ENCODE assay signal across 34 cellular contexts in the genomic region with DNA sequence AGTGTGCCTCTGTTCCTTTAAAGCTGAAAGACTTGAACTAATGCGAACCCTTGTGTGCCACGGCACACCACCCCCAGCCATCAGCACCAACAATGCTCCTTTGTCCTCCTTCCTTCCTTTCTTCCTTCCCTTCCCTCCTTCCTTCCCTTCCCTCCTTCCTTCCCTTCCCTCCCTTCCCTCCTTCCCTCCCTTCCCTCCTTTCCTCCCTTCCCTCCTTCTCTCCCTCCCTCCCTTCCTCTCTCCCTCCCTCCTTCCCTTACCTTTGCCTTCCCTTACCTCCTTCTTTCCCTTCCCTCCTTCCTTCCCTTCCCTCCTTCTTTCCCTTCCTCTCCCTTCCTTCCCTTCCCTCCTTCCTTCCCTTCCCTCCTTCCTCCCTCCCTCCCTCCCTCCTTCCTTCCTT.
"Had no signal": no experiment of that assay in that cellular context is flagged by ENCODE, and none has a peak within 500 bp of the region (broad histone marks: within the 10 kb centered on the region; RNA-seq: fewer than 3 reads in every experiment).

No MANE protein-coding gene starts in this region.

- DNase-seq: activated effector memory CD4-positive, alpha-beta T cell treated with anti-CD3 and anti-CD28 coated beads, Interleukin-2, amount 50 U/mL, for 16 hours; activated effector memory CD4-positive, alpha-beta T cell treated with Interleukin-2 at 50 U/mL for 16 hours; activated gamma-delta T cell; activated gamma-delta T cell treated with Interleukin-2 at 50 U/mL for 16 hours; activated naive CD4-positive, alpha-beta T cell; activated naive CD4-positive, alpha-beta T cell treated with anti-CD3 and anti-CD28 coated beads for 36 hours; activated naive CD4-positive, alpha-beta T cell treated with anti-CD3 and anti-CD28 coated beads, Interleukin-2, amount 10 ng/mL, durations not matched to agents 7 days and 5 days; activated naive CD4-positive, alpha-beta T cell treated with anti-CD3 and anti-CD28 coated beads, Interleukin-2, amount 50 U/mL, for 16 hours; activated naive CD4-positive, alpha-beta T cell treated with Interleukin-2 at 50 U/mL for 16 hours; activated naive CD8-positive, alpha-beta T cell treated with anti-CD3 and anti-CD28 coated beads for 36 hours; activated naive CD8-positive, alpha-beta T cell treated with anti-CD3 and anti-CD28 coated beads, Interleukin-2, amount 10 ng/mL, durations not matched to agents 7 days and 5 days; activated naive CD8-positive, alpha-beta T cell treated with anti-CD3 and anti-CD28 coated beads, Interleukin-2, amount 50 U/mL, for 24 hours; activated T-cell treated with anti-CD3 and anti-CD28 coated beads, Interleukin-2, amount 50 U/mL, for 1 hour; activated T-cell treated with anti-CD3 and anti-CD28 coated beads, Interleukin-2, amount 50 U/mL, for 24 hours; activated T-cell treated with anti-CD3 and anti-CD28 coated beads, Interleukin-2, amount 50 U/mL, for 4 hours; activated T-cell treated with anti-CD3 and anti-CD28 coated beads, Interleukin-2, amount 50 U/mL, for 48 hours; activated T-cell treated with anti-CD3 and anti-CD28 coated beads, Interleukin-2, amount 50 U/mL, for 72 hours; adrenal gland; amniotic stem cell; amygdala; anterior cingulate cortex; aorta; body of pancreas; brain microvascular endothelial cell; caudate nucleus; central memory CD4-positive, alpha-beta T cell; cerebellar nuclear complex had no signal

- H3K27me3 ChIP-seq: adrenal gland, ascending aorta, body of pancreas, brain microvascular endothelial cell had no signal

- H3K4me3 ChIP-seq: adrenal gland, ascending aorta, body of pancreas, breast epithelium, cardiac muscle cell had no signal

- ATAC-seq: activated naive CD4-positive, alpha-beta T cell treated with anti-CD3 and anti-CD28 coated beads, Interleukin-2, amount 50 U/mL, for 72 hours; activated naive CD8-positive, alpha-beta T cell treated with anti-CD3 and anti-CD28 coated beads, Interleukin-2, amount 50 U/mL, for 24 hours; activated T-cell treated with anti-CD3 and anti-CD28 coated beads, Interleukin-2, amount 50 U/mL, for 4 hours; activated T-cell treated with anti-CD3 and anti-CD28 coated beads, Interleukin-2, amount 50 U/mL, for 72 hours; activated T-helper 17 cell treated with anti-CD3 and anti-CD28 coated beads, Interleukin-2, amount 50 U/mL, for 72 hours; body of pancreas had no signal

- H3K36me3 ChIP-seq: adrenal gland, ascending aorta, brain microvascular endothelial cell, breast epithelium, cardiac muscle cell had no signal

- H3K27ac ChIP-seq: adrenal gland, ascending aorta, body of pancreas, brain microvascular endothelial cell, breast epithelium, cardiac muscle cell had no signal

- FAIRE-seq: astrocyte, bronchial epithelial cell had no signal

- H3K9me3 ChIP-seq: adrenal gland, ascending aorta, body of pancreas, breast epithelium had no signal

- H3K4me1 ChIP-seq: adrenal gland, ascending aorta, body of pancreas, breast epithelium had no signal
